In the genomic region with DNA sequence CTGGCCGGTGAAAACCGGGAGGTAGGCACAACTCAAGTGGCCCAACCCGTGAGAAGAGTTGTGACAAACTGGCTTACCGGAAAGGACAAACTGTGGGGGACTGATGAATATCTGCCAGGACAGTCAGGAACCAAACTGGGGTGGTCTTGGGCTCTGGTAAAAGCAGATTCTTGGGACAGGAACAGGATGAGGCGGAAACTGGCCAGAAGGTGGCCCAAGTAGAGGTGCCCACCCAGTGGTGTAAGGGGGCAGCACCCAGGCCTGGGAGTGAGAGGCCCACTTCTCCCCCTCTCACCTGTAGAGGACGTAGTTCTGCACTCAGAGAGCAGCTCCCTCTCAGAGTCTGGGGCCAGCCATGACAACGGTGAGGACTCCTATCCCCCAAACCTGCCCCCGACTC, we compare ENCODE assay signal across 24 cellular contexts.
"Had no signal": no experiment of that assay in that cellular context is flagged by ENCODE, and none has a peak within 500 bp of the region (broad histone marks: within the 10 kb centered on the region; RNA-seq: fewer than 3 reads in every experiment).

No MANE protein-coding gene starts in this region.

- H3K9me3 Mint-ChIP-seq: activated CD8-positive, alpha-beta T cell treated with anti-CD3 and anti-CD28 coated beads for 36 hours; activated naive CD4-positive, alpha-beta T cell treated with anti-CD3 and anti-CD28 coated beads, Interleukin-2, amount 10 ng/mL, durations not matched to agents 7 days and 5 days; activated T-helper 1 cell treated with anti-CD3 and anti-CD28 coated beads, Interleukin-12 subunit alpha, Interleukin-12 subunit beta, Interleukin-2, Interleukin-4 antibody, amounts not matched to agents 30 ng/mL and 10 ng/mL and 1 ng/mL, durations not matched to agents 14 hours and 24 hours and 36 hours; activated T-helper 2 cell treated with anti-CD3 and anti-CD28 coated beads, Interferon-gamma antibody, Interleukin-2, Interleukin-4, amounts not matched to agents 10 μg/mL and 5 μg/mL and 100 μg/mL, durations not matched to agents 14 hours and 24 hours and 36 hours had no signal

- DNase-seq: activated CD4-positive, alpha-beta T cell treated with anti-CD3 and anti-CD28 coated beads for 4 hours; activated CD4-positive, alpha-beta T cell treated with anti-CD3 and anti-CD28 coated beads, Interleukin-2, amount 50 U/mL, for 1 hour; activated CD4-positive, alpha-beta T cell treated with anti-CD3 and anti-CD28 coated beads, Interleukin-2, amount 50 U/mL, for 48 hours; activated CD4-positive, CD25-positive, alpha-beta regulatory T cell; activated CD4-positive, CD25-positive, alpha-beta regulatory T cell treated with anti-CD3 and anti-CD28 coated beads, Interleukin-2, amount 50 U/mL, for 72 hours; activated CD8-positive, alpha-beta memory T cell treated with anti-CD3 and anti-CD28 coated beads for 24 hours; activated CD8-positive, alpha-beta memory T cell treated with anti-CD3 and anti-CD28 coated beads, Interleukin-2, amount 50 U/mL, for 4 hours; activated CD8-positive, alpha-beta T cell treated with anti-CD3 and anti-CD28 coated beads for 36 hours; activated effector memory CD4-positive, alpha-beta T cell treated with anti-CD3 and anti-CD28 coated beads, Interleukin-2, amount 50 U/mL, for 16 hours; activated naive CD4-positive, alpha-beta T cell treated with anti-CD3 and anti-CD28 coated beads, Interleukin-2, amount 10 ng/mL, durations not matched to agents 7 days and 5 days; activated T-cell treated with anti-CD3 and anti-CD28 coated beads, Interleukin-2, amount 50 U/mL, for 1 hour; activated T-cell treated with anti-CD3 and anti-CD28 coated beads, Interleukin-2, amount 50 U/mL, for 48 hours; amniotic stem cell; anterior cingulate cortex; body of pancreas; caudate nucleus; effector CD8-positive, alpha-beta T cell; foreskin fibroblast; head of caudate nucleus; T-helper 2 cell had no signal

- H3K9me3 ChIP-seq: body of pancreas had no signal

- H3K27ac ChIP-seq: body of pancreas had no signal

- H3K27me3 Mint-ChIP-seq: activated CD8-positive, alpha-beta T cell treated with anti-CD3 and anti-CD28 coated beads for 36 hours; activated naive CD4-positive, alpha-beta T cell treated with anti-CD3 and anti-CD28 coated beads, Interleukin-2, amount 10 ng/mL, durations not matched to agents 7 days and 5 days; activated naive CD8-positive, alpha-beta T cell had no signal

- H3K4me1 Mint-ChIP-seq: activated naive CD4-positive, alpha-beta T cell treated with anti-CD3 and anti-CD28 coated beads, Interleukin-2, amount 10 ng/mL, durations not matched to agents 7 days and 5 days had no signal

- H3K4me3 Mint-ChIP-seq: activated CD8-positive, alpha-beta T cell treated with anti-CD3 and anti-CD28 coated beads for 36 hours; activated naive CD4-positive, alpha-beta T cell treated with anti-CD3 and anti-CD28 coated beads, Interleukin-2, amount 10 ng/mL, durations not matched to agents 7 days and 5 days; activated naive CD8-positive, alpha-beta T cell; activated T-helper 1 cell treated with anti-CD3 and anti-CD28 coated beads, Interleukin-12 subunit alpha, Interleukin-12 subunit beta, Interleukin-2, Interleukin-4 antibody, amounts not matched to agents 30 ng/mL and 10 ng/mL and 1 ng/mL, durations not matched to agents 14 hours and 24 hours and 36 hours had no signal

- H3K36me3 Mint-ChIP-seq: activated naive CD4-positive, alpha-beta T cell treated with anti-CD3 and anti-CD28 coated beads, Interleukin-2, amount 10 ng/mL, durations not matched to agents 7 days and 5 days; activated naive CD8-positive, alpha-beta T cell had no signal

- H3K4me3 ChIP-seq: body of pancreas had no signal

- ATAC-seq: activated CD8-positive, alpha-beta T cell treated with anti-CD3 and anti-CD28 coated beads for 36 hours; body of pancreas; esophagus mucosa had no signal

- H3K27ac Mint-ChIP-seq: activated CD8-positive, alpha-beta T cell treated with anti-CD3 and anti-CD28 coated beads for 36 hours; activated naive CD4-positive, alpha-beta T cell treated with anti-CD3 and anti-CD28 coated beads, Interleukin-2, amount 10 ng/mL, durations not matched to agents 7 days and 5 days; activated naive CD8-positive, alpha-beta T cell; activated T-helper 1 cell treated with anti-CD3 and anti-CD28 coated beads, Interleukin-12 subunit alpha, Interleukin-12 subunit beta, Interleukin-2, Interleukin-4 antibody, amounts not matched to agents 30 ng/mL and 10 ng/mL and 1 ng/mL, durations not matched to agents 14 hours and 24 hours and 36 hours; activated T-helper 2 cell treated with anti-CD3 and anti-CD28 coated beads, Interferon-gamma antibody, Interleukin-2, Interleukin-4, amounts not matched to agents 10 μg/mL and 5 μg/mL and 100 μg/mL, durations not matched to agents 14 hours and 24 hours and 36 hours had no signal

- H3K27me3 ChIP-seq: body of pancreas had no signal
